In genomic region chr20:6769953-6770831, GRCh38 we compare ENCODE assay signal across 8 cellular contexts. TPM values are rescaled to one million over a fixed set of nuclear protein-coding genes. Genes with fewer than 3 reads are reported as not detected.
DNase-seq lines count a peak whose midpoint lies in the region; ATAC-seq and TF ChIP-seq lines count a peak whose summit lies in the region.

No MANE protein-coding gene starts in this region.

- H3K36me3 Mint-ChIP-seq in CD4-positive, alpha-beta T cell (ENCODE audit: low read depth): no peaks in the 10 kb centered on the region

- H3K27me3 Mint-ChIP-seq in CD4-positive, alpha-beta T cell: peaks cover 57% of the 10 kb centered on the region

- H3K4me1 ChIP-seq in spleen: peaks cover 5 to 85% (median 36%) of the 10 kb centered on the region in 6 donors

- H3K27ac ChIP-seq in coronary artery (peak overlapping the region; percentile 19 to 60), spleen (peak overlapping the region; percentile 35 to 88 (median 76))
- H3K27ac ChIP-seq in CD4-positive, alpha-beta T cell (ENCODE audit: low read depth, low read length): no peak overlapping the region

- POLR2A ChIA-PET in CD4-positive, alpha-beta T cell (lab: Charles Lee): no interaction called here

- DNase-seq in HT-29 (ENCODE audit: low spot score): peak; percentile 32
- peak; percentile 82 for DNase-seq in coronary artery (ENCODE audit: low spot score)
- peak; percentile 76 for DNase-seq in kidney tubule cell (ENCODE audit: low spot score)
- DNase-seq in spleen: peak; percentile 84
- no peak for DNase-seq in CD4-positive, alpha-beta T cell
- no peak for DNase-seq in amniotic stem cell (lab: John Stamatoyannopoulos, UW)
- DNase-seq in activated CD4-positive, alpha-beta T cell treated with anti-CD3 and anti-CD28 coated beads for 1 hour: no peak
- no peak for DNase-seq in NCI-H526 (lab: John Stamatoyannopoulos, UW)

- TF ChIP-seq CTCF in coronary artery (IDR thresholded peaks at IDR 0.05) (no peak), spleen (IDR thresholded peaks at IDR 0.05 in 8 of 11, conservative IDR thresholded peaks at IDR 0.05 in 3 of 11) (no peak)
- TF ChIP-seq CTCF in CD4-positive, alpha-beta T cell (IDR thresholded peaks at IDR 0.05): no peak

- H3K4me3 ChIP-seq in coronary artery (peak overlapping the region; percentile 82), spleen (peak overlapping the region; percentile 39 to 77 (median 61))

- no peaks in the 10 kb centered on the region for H3K9me3 Mint-ChIP-seq in CD4-positive, alpha-beta T cell

- ATAC-seq in CD4-positive, alpha-beta T cell (ENCODE audit: poor library complexity): no peak

- no peaks in the 10 kb centered on the region for H3K36me3 ChIP-seq in spleen

- H3K4me1 Mint-ChIP-seq in CD4-positive, alpha-beta T cell (ENCODE audit: low read depth): no peaks in the 10 kb centered on the region

- intact Hi-C loops in spleen (cut with DNase I; ENCODE audit: low total_unique reads): no loop called here
- intact Hi-C loops in CD4-positive, alpha-beta T cell (cut with DNase I, micrococcal nuclease): loop anchor here in 1 of 2 experiments (10.0 kb wide), 1 partner anchor 1955 kb away; no protein-coding TSS in a partner anchor

- WGBS in spleen, 5 donors: 6 to 11% (median 9%) methylated on average over 31 to 55 of the region's 55 CpGs

- TF ChIP-seq POLR2A in spleen (IDR thresholded peaks at IDR 0.05): no peak

- no peaks in the 10 kb centered on the region for H3K9me3 ChIP-seq in spleen
- H3K9me3 ChIP-seq in CD4-positive, alpha-beta T cell (ENCODE audit: control insufficient read depth, low read length): no peaks in the 10 kb centered on the region

- CTCF ChIA-PET in CD4-positive, alpha-beta T cell (lab: Charles Lee): no interaction called here

- peaks cover 0 to 60% (median 25%) of the 10 kb centered on the region in 7 donors for H3K27me3 ChIP-seq in spleen (replicated peaks in 1 of 7)
- H3K27me3 ChIP-seq in CD4-positive, alpha-beta T cell (ENCODE audit: control insufficient read depth, insufficient read depth, low read length): peaks cover 47% of the 10 kb centered on the region

- H3K4me3 Mint-ChIP-seq in CD4-positive, alpha-beta T cell: no peak overlapping the region

- no peak overlapping the region for H3K27ac Mint-ChIP-seq in CD4-positive, alpha-beta T cell

RNA-seq across cellular contexts. Expression of gene BMP2, which starts 2.7 kb away (rescaled TPM):
- 9.8 and 11.7 TPM in 2 replicates for total RNA-seq in HT-29 (2014; rRNA removed; shearing (Covaris generic))
- 10 to 100 TPM; 13.9 to 30.1 (median 18.5) TPM for total RNA-seq in spleen
- polyA plus RNA-seq in spleen: 1 to 10 TPM; 1.7 to 4.8 (median 2.1) TPM
- not detected for total RNA-seq in CD4-positive, alpha-beta T cell

Comparison
In these comparisons a context has a peak if more than half of its experiments do, and no peak if none do; other contexts are left out.
1. DNase-seq: peak in HT-29 (single experiment), coronary artery (single experiment), kidney tubule cell (single experiment) and spleen (single experiment); none in CD4-positive, alpha-beta T cell (0 of 10), amniotic stem cell (single experiment), activated CD4-positive, alpha-beta T cell treated with anti-CD3 and anti-CD28 coated beads for 1 hour (single experiment) and NCI-H526 (0 of 2).
2. RNA of gene BMP2, which starts 2.7 kb away (total RNA-seq): 13.9 to 30.1 TPM in spleen and 9.8 to 11.7 TPM in HT-29; not detected in CD4-positive, alpha-beta T cell; every median in the first group is over 10 times any median in the second.